In the genomic region with DNA sequence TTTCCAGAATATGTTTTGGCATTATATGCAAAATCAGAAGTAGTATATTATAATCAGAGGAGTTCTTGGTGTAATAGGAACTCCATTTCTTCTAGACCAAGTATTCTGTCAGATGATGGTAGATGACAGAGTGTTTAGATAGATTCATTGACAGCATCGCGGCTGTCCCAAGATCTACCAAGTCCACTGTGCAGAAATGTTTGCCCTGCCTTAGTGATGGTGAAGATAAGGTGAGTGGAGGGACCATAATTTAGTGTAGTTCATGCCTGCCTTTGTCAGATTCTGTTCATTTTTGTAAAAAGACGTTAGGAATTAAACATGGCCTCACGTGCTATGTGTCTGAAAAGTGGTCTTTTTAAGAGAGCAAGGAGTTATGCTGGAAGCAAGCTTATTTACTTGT, we compare ENCODE assay signal across 29 cellular contexts.
"Had no signal": no experiment of that assay in that cellular context is flagged by ENCODE, and none has a peak within 500 bp of the region (broad histone marks: within the 10 kb centered on the region; RNA-seq: fewer than 3 reads in every experiment).

No MANE protein-coding gene starts in this region.

- H3K27ac Mint-ChIP-seq: activated CD4-positive, alpha-beta memory T cell treated with anti-CD3 and anti-CD28 coated beads, Interleukin-2, amount 10 ng/mL, durations not matched to agents 7 days and 5 days; activated CD8-positive, alpha-beta memory T cell treated with anti-CD3 and anti-CD28 coated beads, Interleukin-2, amount 10 ng/mL, durations not matched to agents 7 days and 5 days; activated naive CD8-positive, alpha-beta T cell treated with anti-CD3 and anti-CD28 coated beads for 36 hours had no signal

- H3K36me3 ChIP-seq: Peyer's patch, WERI-Rb-1 had no signal

- H3K27ac ChIP-seq: Peyer's patch, RWPE1, WERI-Rb-1 had no signal

- H3K4me3 ChIP-seq: Peyer's patch had no signal

- DNase-seq: activated CD4-positive, alpha-beta memory T cell treated with anti-CD3 and anti-CD28 coated beads, Interleukin-2, amount 10 ng/mL, durations not matched to agents 7 days and 5 days; activated CD4-positive, alpha-beta T cell treated with anti-CD3 and anti-CD28 coated beads for 1 hour; activated CD4-positive, alpha-beta T cell treated with anti-CD3 and anti-CD28 coated beads for 48 hours; activated CD4-positive, CD25-positive, alpha-beta regulatory T cell; activated CD8-positive, alpha-beta memory T cell treated with anti-CD3 and anti-CD28 coated beads for 24 hours; activated CD8-positive, alpha-beta memory T cell treated with anti-CD3 and anti-CD28 coated beads, Interleukin-2, amount 10 ng/mL, durations not matched to agents 7 days and 5 days; activated CD8-positive, alpha-beta memory T cell treated with anti-CD3 and anti-CD28 coated beads, Interleukin-2, amount 50 U/mL, for 48 hours; activated effector memory CD4-positive, alpha-beta T cell treated with Interleukin-2 at 50 U/mL for 16 hours; activated naive CD4-positive, alpha-beta T cell treated with anti-CD3 and anti-CD28 coated beads, Interleukin-2, amount 50 U/mL, for 16 hours; activated naive CD8-positive, alpha-beta T cell treated with anti-CD3 and anti-CD28 coated beads for 36 hours; activated T-cell treated with anti-CD3 and anti-CD28 coated beads, Interleukin-2, amount 50 U/mL, for 48 hours; amniotic stem cell; aorta; MM.1S; MV-4-11; NCI-H1092; NCI-H1436 treated with DMSO at 0.1 percent for 48 hours; NCI-H1694 treated with DMSO at 0.1 percent for 48 hours; NCI-H2029; NCI-H345; NCI-H524 treated with DMSO at 0.1 percent for 48 hours; NCI-H748 treated with DMSO at 0.1 percent for 48 hours; NK-92 treated with Interleukin-12 subunit alpha and Interleukin-12 subunit beta, amount 100 ng/mL, for 24 hours; PC-3; Peyer's patch; T1000; WERI-Rb-1 had no signal

- H3K27me3 Mint-ChIP-seq: activated CD4-positive, alpha-beta memory T cell treated with anti-CD3 and anti-CD28 coated beads, Interleukin-2, amount 10 ng/mL, durations not matched to agents 7 days and 5 days; activated CD8-positive, alpha-beta memory T cell treated with anti-CD3 and anti-CD28 coated beads, Interleukin-2, amount 10 ng/mL, durations not matched to agents 7 days and 5 days; activated naive CD8-positive, alpha-beta T cell treated with anti-CD3 and anti-CD28 coated beads for 36 hours had no signal

- H3K9me3 ChIP-seq: Peyer's patch had no signal

- H3K9me3 Mint-ChIP-seq: activated CD4-positive, alpha-beta memory T cell treated with anti-CD3 and anti-CD28 coated beads, Interleukin-2, amount 10 ng/mL, durations not matched to agents 7 days and 5 days; activated naive CD8-positive, alpha-beta T cell treated with anti-CD3 and anti-CD28 coated beads for 36 hours had no signal

- H3K4me1 Mint-ChIP-seq: activated CD4-positive, alpha-beta memory T cell treated with anti-CD3 and anti-CD28 coated beads, Interleukin-2, amount 10 ng/mL, durations not matched to agents 7 days and 5 days; activated CD8-positive, alpha-beta memory T cell treated with anti-CD3 and anti-CD28 coated beads, Interleukin-2, amount 10 ng/mL, durations not matched to agents 7 days and 5 days had no signal

- ATAC-seq: activated CD8-positive, alpha-beta memory T cell treated with anti-CD3 and anti-CD28 coated beads, Interleukin-2, amount 10 ng/mL, durations not matched to agents 7 days and 5 days; PC-3; Right ventricle myocardium inferior had no signal

- H3K4me3 Mint-ChIP-seq: activated CD4-positive, alpha-beta memory T cell treated with anti-CD3 and anti-CD28 coated beads, Interleukin-2, amount 10 ng/mL, durations not matched to agents 7 days and 5 days; activated CD8-positive, alpha-beta memory T cell treated with anti-CD3 and anti-CD28 coated beads, Interleukin-2, amount 10 ng/mL, durations not matched to agents 7 days and 5 days; activated naive CD8-positive, alpha-beta T cell treated with anti-CD3 and anti-CD28 coated beads for 36 hours had no signal
